ENCODE assay signal across 1 cellular context in the genomic region with DNA sequence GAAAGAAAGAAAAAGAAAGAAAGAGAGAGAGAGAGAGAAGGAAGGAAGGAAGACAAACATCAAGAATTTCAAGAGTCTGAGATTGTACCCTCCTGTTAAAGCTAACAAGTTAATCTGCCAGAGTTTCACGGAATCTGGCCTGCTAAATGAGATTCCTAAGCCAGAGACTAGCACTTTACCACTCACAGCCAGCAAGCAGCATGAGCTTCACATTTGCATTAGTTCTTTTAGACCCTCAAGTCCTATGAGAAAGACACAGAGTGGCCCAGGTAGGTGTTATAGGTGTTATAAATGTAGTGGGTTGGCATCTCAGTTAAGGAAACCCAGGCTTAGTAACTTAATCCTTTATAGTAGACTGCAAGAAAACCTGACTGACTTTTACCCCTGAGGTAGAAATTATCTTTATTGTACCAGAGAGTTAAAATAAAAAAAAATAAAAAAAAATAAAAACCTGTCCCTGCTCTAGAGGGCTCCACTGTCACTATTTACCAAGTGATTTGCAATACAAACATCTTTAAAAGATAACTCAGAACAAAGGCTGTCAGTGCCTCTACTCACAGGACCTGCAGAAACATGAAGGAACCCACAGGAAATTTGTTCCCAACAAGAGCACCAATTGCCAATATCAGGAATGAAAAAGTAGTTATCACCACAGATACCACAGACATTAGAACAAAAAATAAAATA.
TF ChIP-seq lines count a peak whose summit lies in the region.

No MANE protein-coding gene starts in this region.

TF ChIP-seq in SK-N-SH treated with all-trans-retinoic acid at 6 μM for 48 hours, 23 proteins besides CTCF, POLR2A, EP300 and RAD21 (continued from another document):
- TF ChIP-seq ZFP30 (CRISPR knock-in tag; IDR thresholded peaks at IDR 0.05) (no peak), RARB (CRISPR knock-in tag; IDR thresholded peaks at IDR 0.05) (no peak), ZNF70 (CRISPR knock-in tag; IDR thresholded peaks at IDR 0.05) (no peak), ZNF8 (CRISPR knock-in tag; IDR thresholded peaks at IDR 0.05) (no peak)
- TF ChIP-seq, protein P1, sequence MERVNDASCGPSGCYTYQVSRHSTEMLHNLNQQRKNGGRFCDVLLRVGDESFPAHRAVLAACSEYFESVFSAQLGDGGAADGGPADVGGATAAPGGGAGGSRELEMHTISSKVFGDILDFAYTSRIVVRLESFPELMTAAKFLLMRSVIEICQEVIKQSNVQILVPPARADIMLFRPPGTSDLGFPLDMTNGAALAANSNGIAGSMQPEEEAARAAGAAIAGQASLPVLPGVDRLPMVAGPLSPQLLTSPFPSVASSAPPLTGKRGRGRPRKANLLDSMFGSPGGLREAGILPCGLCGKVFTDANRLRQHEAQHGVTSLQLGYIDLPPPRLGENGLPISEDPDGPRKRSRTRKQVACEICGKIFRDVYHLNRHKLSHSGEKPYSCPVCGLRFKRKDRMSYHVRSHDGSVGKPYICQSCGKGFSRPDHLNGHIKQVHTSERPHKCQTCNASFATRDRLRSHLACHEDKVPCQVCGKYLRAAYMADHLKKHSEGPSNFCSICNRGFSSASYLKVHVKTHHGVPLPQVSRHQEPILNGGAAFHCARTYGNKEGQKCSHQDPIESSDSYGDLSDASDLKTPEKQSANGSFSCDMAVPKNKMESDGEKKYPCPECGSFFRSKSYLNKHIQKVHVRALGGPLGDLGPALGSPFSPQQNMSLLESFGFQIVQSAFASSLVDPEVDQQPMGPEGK (CRISPR knock-in tag; IDR thresholded peaks at IDR 0.05; ENCODE audit: borderline replicate concordance), result no peak
- TF ChIP-seq, protein P2, sequence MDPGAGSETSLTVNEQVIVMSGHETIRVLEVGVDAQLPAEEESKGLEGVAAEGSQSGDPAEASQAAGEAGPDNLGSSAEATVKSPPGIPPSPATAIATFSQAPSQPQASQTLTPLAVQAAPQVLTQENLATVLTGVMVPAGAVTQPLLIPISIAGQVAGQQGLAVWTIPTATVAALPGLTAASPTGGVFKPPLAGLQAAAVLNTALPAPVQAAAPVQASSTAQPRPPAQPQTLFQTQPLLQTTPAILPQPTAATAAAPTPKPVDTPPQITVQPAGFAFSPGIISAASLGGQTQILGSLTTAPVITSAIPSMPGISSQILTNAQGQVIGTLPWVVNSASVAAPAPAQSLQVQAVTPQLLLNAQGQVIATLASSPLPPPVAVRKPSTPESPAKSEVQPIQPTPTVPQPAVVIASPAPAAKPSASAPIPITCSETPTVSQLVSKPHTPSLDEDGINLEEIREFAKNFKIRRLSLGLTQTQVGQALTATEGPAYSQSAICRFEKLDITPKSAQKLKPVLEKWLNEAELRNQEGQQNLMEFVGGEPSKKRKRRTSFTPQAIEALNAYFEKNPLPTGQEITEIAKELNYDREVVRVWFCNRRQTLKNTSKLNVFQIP (CRISPR knock-in tag; IDR thresholded peaks at IDR 0.05; ENCODE audit: borderline replicate concordance, low read depth), result no peak
TF ChIP-seq in SK-N-SH treated with all-trans-retinoic acid at 6 μM for 48 hours: peak in this region for 0.
